Comparison of ENCODE assay signal across 1 cellular context in genomic region chr14:68563256-68564131, GRCh38.
A peak's percentile ranks its signal among the peaks of the same experiment; 100 is the strongest.
TF ChIP-seq lines count a peak whose summit lies in the region.

No MANE protein-coding gene starts in this region.

TF ChIP-seq in HepG2, 621 proteins besides CTCF, POLR2A, EP300 and RAD21 (continued from another document and continues in another):
- TF ChIP-seq PAXIP1 (CRISPR knock-in tag; conservative IDR thresholded peaks at IDR 0.05) (peak; percentile 75), SOX6 (IDR thresholded peaks at IDR 0.05) (no peak), SOX6 (CRISPR knock-in tag; IDR thresholded peaks at IDR 0.05) (peak; percentile 59), STAT6 (CRISPR knock-in tag; IDR thresholded peaks at IDR 0.05; ENCODE audit: borderline replicate concordance) (no peak), SALL1 (CRISPR knock-in tag; IDR thresholded peaks at IDR 0.05) (peak; percentile 62), FOXP4 (CRISPR knock-in tag; IDR thresholded peaks at IDR 0.05) (peak; percentile 90), GATA4 (IDR thresholded peaks at IDR 0.05; ENCODE audit: borderline replicate concordance, low read depth) (0 out of 2 replicates have a peak, but pooled peaks have one; percentile 20), TGIF2 (CRISPR knock-in tag; IDR thresholded peaks at IDR 0.05) (no peak), REL (CRISPR knock-in tag; conservative IDR thresholded peaks at IDR 0.05) (no peak), YEATS4 (CRISPR knock-in tag; IDR thresholded peaks at IDR 0.05; ENCODE audit: borderline replicate concordance) (no peak), ZNF263 (CRISPR knock-in tag; IDR thresholded peaks at IDR 0.05) (no peak), ZUFSP (CRISPR knock-in tag; IDR thresholded peaks at IDR 0.05; ENCODE audit: borderline replicate concordance) (no peak), ZNF30 (CRISPR knock-in tag; IDR thresholded peaks at IDR 0.05) (no peak), AKAP8 (CRISPR knock-in tag; IDR thresholded peaks at IDR 0.05) (no peak), MAFF (IDR thresholded peaks at IDR 0.05; ENCODE audit: low read depth, low read length) (no peak), ZNF878 (CRISPR knock-in tag; IDR thresholded peaks at IDR 0.05) (no peak), ZNF180 (CRISPR knock-in tag; IDR thresholded peaks at IDR 0.05; ENCODE audit: borderline replicate concordance, low read depth) (no peak), PRMT3 (CRISPR knock-in tag; IDR thresholded peaks at IDR 0.05; ENCODE audit: borderline replicate concordance, low read depth) (no peak), CREB1 (IDR thresholded peaks at IDR 0.05) (no peak), CREB1 (CRISPR knock-in tag; IDR thresholded peaks at IDR 0.05) (0 out of 2 replicates have a peak, but pooled peaks have one; percentile 22), LCORL (IDR thresholded peaks at IDR 0.05) (no peak), LCORL (CRISPR knock-in tag; IDR thresholded peaks at IDR 0.05) (no peak), PRDM4 (CRISPR knock-in tag; IDR thresholded peaks at IDR 0.05; ENCODE audit: borderline replicate concordance) (no peak), ZBTB1 (CRISPR knock-in tag; IDR thresholded peaks at IDR 0.05; ENCODE audit: borderline replicate concordance) (no peak), NR2F6 (IDR thresholded peaks at IDR 0.05) (no peak), NR2F6 (CRISPR knock-in tag; IDR thresholded peaks at IDR 0.05) (0 out of 2 replicates have a peak, but pooled peaks have one; percentile 16), ETV5 (CRISPR knock-in tag; IDR thresholded peaks at IDR 0.05; ENCODE audit: borderline replicate concordance) (peak; percentile 50; the same call in 1 of the 2 replicates), HMGXB3 (CRISPR knock-in tag; IDR thresholded peaks at IDR 0.05; ENCODE audit: borderline replicate concordance) (0 out of 2 replicates have a peak, but pooled peaks have one; percentile 71), ZNF687 (CRISPR knock-in tag; IDR thresholded peaks at IDR 0.05) (peak; percentile 57), TRIM22 (IDR thresholded peaks at IDR 0.05) (no peak), ZNF317 (CRISPR knock-in tag; IDR thresholded peaks at IDR 0.05) (no peak), ZNF713 (CRISPR knock-in tag; IDR thresholded peaks at IDR 0.05) (no peak), CREB3 (CRISPR knock-in tag; IDR thresholded peaks at IDR 0.05) (no peak), ZNF557 (CRISPR knock-in tag; IDR thresholded peaks at IDR 0.05) (no peak), HOXD1 (CRISPR knock-in tag; IDR thresholded peaks at IDR 0.05) (no peak), ZNF235 (CRISPR knock-in tag; IDR thresholded peaks at IDR 0.05; ENCODE audit: borderline replicate concordance) (no peak)
